Comparison of ENCODE assay signal across 1 cellular context in genomic region chr1:184242507-184242943, GRCh38.
TF ChIP-seq lines count a peak whose summit lies in the region.

No MANE protein-coding gene starts in this region.

TF ChIP-seq in WTC11, 78 proteins besides CTCF, POLR2A, EP300 and RAD21 (continued from another document):
- TF ChIP-seq AFF4 (CRISPR knock-in tag; IDR thresholded peaks at IDR 0.05; ENCODE audit: borderline replicate concordance) (no peak), FOXP1 (CRISPR knock-in tag; IDR thresholded peaks at IDR 0.05; ENCODE audit: borderline replicate concordance) (no peak), JAZF1 (CRISPR knock-in tag; IDR thresholded peaks at IDR 0.05) (no peak), ZSCAN18 (CRISPR knock-in tag; IDR thresholded peaks at IDR 0.05) (no peak), KAT7 (CRISPR knock-in tag; IDR thresholded peaks at IDR 0.05; ENCODE audit: borderline replicate concordance) (no peak), ZNF232 (CRISPR knock-in tag; IDR thresholded peaks at IDR 0.05) (no peak), ZNF532 (CRISPR knock-in tag; IDR thresholded peaks at IDR 0.05; ENCODE audit: borderline replicate concordance) (no peak), ZNF317 (CRISPR knock-in tag; IDR thresholded peaks at IDR 0.05; ENCODE audit: borderline replicate concordance, low read depth) (no peak), ATF1 (CRISPR knock-in tag; IDR thresholded peaks at IDR 0.05) (no peak), STAT6 (CRISPR knock-in tag; conservative IDR thresholded peaks at IDR 0.05; ENCODE audit: low read depth) (no peak)
